Comparison of ENCODE assay signal across 27 cellular contexts in the genomic region with DNA sequence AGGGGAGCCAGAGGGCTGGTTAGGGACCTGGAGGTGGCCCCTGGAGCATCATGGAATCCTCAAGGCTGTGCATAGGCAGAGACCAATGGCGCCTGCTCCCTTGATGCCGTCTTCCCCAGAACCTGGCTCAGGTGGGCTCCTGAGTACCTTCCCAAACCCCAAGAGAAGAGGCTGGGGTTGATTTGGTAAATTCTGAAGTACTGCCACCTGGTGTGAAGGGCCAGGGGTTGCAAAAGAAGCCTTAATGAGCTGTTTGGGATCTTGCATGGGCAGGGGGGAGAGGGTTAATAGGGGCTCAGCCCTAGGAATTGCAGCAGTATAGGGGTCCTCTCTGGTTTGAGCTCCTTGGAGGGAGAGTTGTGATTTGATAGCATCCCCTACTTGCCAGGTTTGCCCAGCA. TPM values are rescaled to one million over a fixed set of nuclear protein-coding genes. Genes with fewer than 3 reads are reported as not detected.
DNase-seq lines count a peak whose midpoint lies in the region; ATAC-seq and TF ChIP-seq lines count a peak whose summit lies in the region.
"Had no signal": no experiment of that assay in that cellular context is flagged by ENCODE, and none has a peak within 500 bp of the region (broad histone marks: within the 10 kb centered on the region; RNA-seq: fewer than 3 reads in every experiment).

No MANE protein-coding gene starts in this region.

- no peak for ATAC-seq in PC-3
- no peak for ATAC-seq in HG02938 (IDR thresholded peaks at IDR 0.05; ENCODE audit: unreplicated experiment)
- ATAC-seq: activated CD4-positive, CD25-positive, alpha-beta regulatory T cell treated with anti-CD3 and anti-CD28 coated beads, Interleukin-2, amount 50 U/mL, for 24 hours; activated naive CD8-positive, alpha-beta T cell treated with anti-CD3 and anti-CD28 coated beads, Interleukin-2, amount 50 U/mL, for 24 hours; body of pancreas; esophagus mucosa had no signal

- H3K4me2 ChIP-seq in PC-3 (ENCODE audit: low read length), result no peak overlapping the region
- no peak overlapping the region for H3K4me2 ChIP-seq in PC-9

- H3F3A ChIP-seq in PC-3 (ENCODE audit: low read length, unreplicated experiment), result no peaks in the 10 kb centered on the region
- H3F3A ChIP-seq in PC-9 (ENCODE audit: insufficient read depth, low read depth), result peaks cover 2% of the 10 kb centered on the region; the same call in 1 of the 2 replicates

- H3K79me2 ChIP-seq in PC-3 (ENCODE audit: low read length) (no peaks in the 10 kb centered on the region), PC-9 (ENCODE audit: low read depth) (no peaks in the 10 kb centered on the region)

- H2AFZ ChIP-seq in PC-3 (ENCODE audit: low read length) (no peak overlapping the region), PC-9 (no peak overlapping the region)

- TF ChIP-seq CTCF in MCF 10A (IDR thresholded peaks at IDR 0.05; ENCODE audit: unreplicated experiment), result peak; percentile 13
- no peak for TF ChIP-seq CTCF in breast epithelium (IDR thresholded peaks at IDR 0.05)
- TF ChIP-seq CTCF in PC-3 (conservative IDR thresholded peaks at IDR 0.05; ENCODE audit: low read depth, low read length), result peak; percentile 37; the same call in 1 of the 2 replicates
- peak; percentile 13 for TF ChIP-seq CTCF in epithelial cell of esophagus (IDR thresholded peaks at IDR 0.05; ENCODE audit: insufficient read depth, low read depth, low read length, missing control alignments)
- no peak for TF ChIP-seq CTCF in stomach (IDR thresholded peaks at IDR 0.05)
- TF ChIP-seq CTCF in PC-9 (conservative IDR thresholded peaks at IDR 0.05), result no peak

- H3K27me3 ChIP-seq in breast epithelium, result no peaks in the 10 kb centered on the region
- H3K27me3 ChIP-seq in PC-3 (ENCODE audit: low read length), result no peaks in the 10 kb centered on the region
- no peaks in the 10 kb centered on the region for H3K27me3 ChIP-seq in stomach
- no peaks in the 10 kb centered on the region for H3K27me3 ChIP-seq in PC-9 (ENCODE audit: insufficient read depth, low read depth)
- H3K27me3 ChIP-seq: body of pancreas had no signal

- H3K4me3 ChIP-seq in breast epithelium, result no peak overlapping the region
- no peak overlapping the region for H3K4me3 ChIP-seq in PC-3 (ENCODE audit: low read length)
- no peak overlapping the region for H3K4me3 ChIP-seq in epithelial cell of esophagus (ENCODE audit: low read length)
- H3K4me3 ChIP-seq in stomach, result no peak overlapping the region
- no peak overlapping the region for H3K4me3 ChIP-seq in PC-9
- H3K4me3 ChIP-seq: body of pancreas had no signal

- H3K27ac ChIP-seq in breast epithelium (no peak overlapping the region), PC-3 (ENCODE audit: low read length) (no peak overlapping the region), stomach (peak overlapping the region; percentile 68 to 95 (median 81)), PC-9 (no peak overlapping the region)
- H3K27ac ChIP-seq: body of pancreas had no signal

- no peak overlapping the region for H3K27ac Mint-ChIP-seq in MCF 10A (ENCODE audit: low read depth, unreplicated experiment)
- H3K27ac Mint-ChIP-seq: activated CD4-positive, alpha-beta memory T cell treated with anti-CD3 and anti-CD28 coated beads, Interleukin-2, amount 10 ng/mL, durations not matched to agents 7 days and 5 days; activated naive CD8-positive, alpha-beta T cell treated with anti-CD3 and anti-CD28 coated beads, Interleukin-2, amount 50 U/mL, for 24 hours had no signal

- POLR2A ChIA-PET in MCF 10A (lab: Yijun Ruan, JAX), result no interaction called here
- POLR2A ChIA-PET in PC-3 (lab: Charles Lee; ENCODE audit: unreplicated experiment), result no interaction called here
- POLR2A ChIA-PET in PC-9 (lab: Charles Lee; ENCODE audit: unreplicated experiment), result no interaction called here

- no peak overlapping the region for H3K4me3 Mint-ChIP-seq in MCF 10A (ENCODE audit: unreplicated experiment)
- H3K4me3 Mint-ChIP-seq: activated CD4-positive, alpha-beta memory T cell treated with anti-CD3 and anti-CD28 coated beads, Interleukin-2, amount 10 ng/mL, durations not matched to agents 7 days and 5 days; activated naive CD8-positive, alpha-beta T cell treated with anti-CD3 and anti-CD28 coated beads, Interleukin-2, amount 50 U/mL, for 24 hours; CD8-positive, alpha-beta memory T cell had no signal

- WGBS in stomach, 5 donors, result 80 to 98% (median 91%) methylated on average over 2 of the region's 2 CpGs

- H4K20me1 ChIP-seq in PC-3 (ENCODE audit: low read length) (no peaks in the 10 kb centered on the region), PC-9 (ENCODE audit: insufficient read depth) (no peaks in the 10 kb centered on the region)

- CTCF ChIA-PET in MCF 10A (lab: Yijun Ruan, JAX), result interaction anchor here (0.5 to 2.1 kb wide), 6 partner anchors 9 to 1733 kb away, joined by 3 to 8 read pairs (median 4); no protein-coding TSS in a partner anchor
- CTCF ChIA-PET in PC-3 (lab: Charles Lee), result interaction anchor here (0.6 to 1.0 kb wide), 3 partner anchors 58 to 152 kb away, joined by 3 to 6 read pairs (median 5); no protein-coding TSS in a partner anchor
- CTCF ChIA-PET in PC-9 (lab: Charles Lee), result interaction anchor here (0.6 to 0.7 kb wide), 2 partner anchors 13 to 29 kb away, joined by 3 to 4 read pairs; no protein-coding TSS in a partner anchor

- intact Hi-C loops in MCF 10A (cut with micrococcal nuclease) (no loop called here), breast epithelium (cut with DNase I; ENCODE audit: low total_unique reads) (no loop called here), PC-3 (cut with micrococcal nuclease) (no loop called here), stomach (cut with DNase I; ENCODE audit: low total_unique reads) (no loop called here), PC-9 (cut with micrococcal nuclease; ENCODE audit: unreplicated experiment) (loop anchor here (10.0 kb wide), 1 partner anchor 142 kb away; no protein-coding TSS in a partner anchor)

- no peaks in the 10 kb centered on the region for H3K9me3 ChIP-seq in breast epithelium
- no peaks in the 10 kb centered on the region for H3K9me3 ChIP-seq in PC-3 (ENCODE audit: low read length)
- H3K9me3 ChIP-seq in stomach, result no peaks in the 10 kb centered on the region
- H3K9me3 ChIP-seq in PC-9 (ENCODE audit: insufficient read depth, low read depth), result peaks cover 4% of the 10 kb centered on the region; the same call in 1 of the 2 replicates
- H3K9me3 ChIP-seq: body of pancreas had no signal

- no peaks in the 10 kb centered on the region for H3K9me2 ChIP-seq in PC-3 (replicated peaks; ENCODE audit: low read length)
- no peaks in the 10 kb centered on the region for H3K9me2 ChIP-seq in PC-9 (ENCODE audit: insufficient read depth)

- peaks cover 7% of the 10 kb centered on the region for H3K36me3 Mint-ChIP-seq in MCF 10A (ENCODE audit: insufficient read depth, unreplicated experiment)

- H3K36me3 ChIP-seq in breast epithelium, result no peaks in the 10 kb centered on the region
- no peaks in the 10 kb centered on the region for H3K36me3 ChIP-seq in PC-3 (ENCODE audit: low read depth, low read length)
- peaks cover 0 to 3% (median 1%) of the 10 kb centered on the region in 4 donors for H3K36me3 ChIP-seq in stomach
- H3K36me3 ChIP-seq in PC-9 (ENCODE audit: low read depth), result no peaks in the 10 kb centered on the region

- TF ChIP-seq POLR2A in breast epithelium (IDR thresholded peaks at IDR 0.05) (no peak), stomach (IDR thresholded peaks at IDR 0.05) (no peak)

- H3K9ac ChIP-seq in PC-3 (ENCODE audit: low read length), result no peak overlapping the region

- H3K4me1 Mint-ChIP-seq in MCF 10A (ENCODE audit: insufficient read depth, unreplicated experiment), result peaks cover 18% of the 10 kb centered on the region
- H3K4me1 Mint-ChIP-seq: CD8-positive, alpha-beta memory T cell had no signal

- no peaks in the 10 kb centered on the region for H3K27me3 Mint-ChIP-seq in MCF 10A (ENCODE audit: insufficient read depth, unreplicated experiment)
- H3K27me3 Mint-ChIP-seq: activated naive CD8-positive, alpha-beta T cell treated with anti-CD3 and anti-CD28 coated beads, Interleukin-2, amount 50 U/mL, for 24 hours had no signal

- no TSS peak for BruUV-seq in MCF 10A (replicated peaks; lab: Mats Ljungman, UMichigan)
- BruUV-seq in PC-3 (replicated peaks; lab: Mats Ljungman, UMichigan), result no TSS peak
- BruUV-seq in PC-9 (replicated peaks; lab: Mats Ljungman, UMichigan), result no TSS peak

- no peaks in the 10 kb centered on the region for H3K9me3 Mint-ChIP-seq in MCF 10A (ENCODE audit: unreplicated experiment)
- H3K9me3 Mint-ChIP-seq: activated CD4-positive, alpha-beta memory T cell treated with anti-CD3 and anti-CD28 coated beads, Interleukin-2, amount 10 ng/mL, durations not matched to agents 7 days and 5 days; activated naive CD8-positive, alpha-beta T cell treated with anti-CD3 and anti-CD28 coated beads, Interleukin-2, amount 50 U/mL, for 24 hours; CD8-positive, alpha-beta memory T cell had no signal

- H3K4me1 ChIP-seq in breast epithelium, result no peaks in the 10 kb centered on the region
- H3K4me1 ChIP-seq in PC-3 (ENCODE audit: insufficient read depth, low read length), result peaks cover 6% of the 10 kb centered on the region
- H3K4me1 ChIP-seq in stomach, result peaks cover 47 to 89% (median 60%) of the 10 kb centered on the region in 4 donors
- peaks cover 2% of the 10 kb centered on the region for H3K4me1 ChIP-seq in PC-9 (replicated peaks; ENCODE audit: insufficient read depth)

- DNase-seq in MCF 10A (ENCODE audit: unreplicated experiment) (no peak), breast epithelium (ENCODE audit: low spot score in 2 of 2) (no peak), PC-3 (peak; percentile 19), epithelial cell of esophagus (ENCODE audit: low read depth) (no peak), stomach (no peak), NCI-H2171 (lab: John Stamatoyannopoulos, UW) (no peak), PC-9 (no peak)
- DNase-seq: 8988T; activated CD4-positive, alpha-beta memory T cell treated with anti-CD3 and anti-CD28 coated beads, Interleukin-2, amount 10 ng/mL, durations not matched to agents 7 days and 5 days; activated gamma-delta T cell treated with Interleukin-2 at 50 U/mL for 16 hours; activated naive CD8-positive, alpha-beta T cell treated with anti-CD3 and anti-CD28 coated beads, Interleukin-2, amount 50 U/mL, for 24 hours; body of pancreas; CD8-positive, alpha-beta memory T cell; DMS153; effector CD8-positive, alpha-beta T cell; foreskin melanocyte; hippocampal formation; KBM-7; midbrain; NCI-H146; NCI-H510A treated with DMSO at 0.1 percent for 48 hours; NK-92 treated with Interleukin-12 subunit alpha and Interleukin-12 subunit beta, amount 100 ng/mL, for 24 hours; posterior cingulate gyrus; trophoblast cell had no signal

- no peak for TF ChIP-seq EP300 in stomach (IDR thresholded peaks at IDR 0.05)

RNA-seq across cellular contexts. Expression of gene CYSTM1, which starts 52.1 kb away (rescaled TPM):
- total RNA-seq in MCF 10A (2022) (59.4 and 105 TPM in 2 replicates), breast epithelium (100 to 1,000 TPM in 1 of 3 donors, 10 to 100 TPM in 2; 56.5 to 108 (median 76.0) TPM), PC-3 (2014; rRNA removed) (24.3 and 43.3 TPM in 2 replicates), stomach (1,000 to 10,000 TPM in 1 of 5 donors, 100 to 1,000 TPM in 3, 10 to 100 TPM in 1; 23.2 to 1,029 (median 220) TPM), PC-9 (2021) (27.2 and 29.8 TPM in 2 replicates)
- polyA plus RNA-seq in stomach, result 1,000 to 10,000 TPM in 2 of 3 donors, 100 to 1,000 TPM in 1; 378 to 3,028 (median 2,014) TPM

Comparison
In these comparisons a context has a peak if more than half of its experiments do, and no peak if none do; other contexts are left out.
1. CTCF ChIP-seq: peak in MCF 10A (single experiment), PC-3 (single experiment) and epithelial cell of esophagus (single experiment); none in breast epithelium (0 of 3), stomach (0 of 7) and PC-9 (single experiment).
2. H3K27ac ChIP-seq: peak in stomach (5 of 5); none in breast epithelium (0 of 2), PC-3 (single experiment) and PC-9 (single experiment).